In the genomic region with DNA sequence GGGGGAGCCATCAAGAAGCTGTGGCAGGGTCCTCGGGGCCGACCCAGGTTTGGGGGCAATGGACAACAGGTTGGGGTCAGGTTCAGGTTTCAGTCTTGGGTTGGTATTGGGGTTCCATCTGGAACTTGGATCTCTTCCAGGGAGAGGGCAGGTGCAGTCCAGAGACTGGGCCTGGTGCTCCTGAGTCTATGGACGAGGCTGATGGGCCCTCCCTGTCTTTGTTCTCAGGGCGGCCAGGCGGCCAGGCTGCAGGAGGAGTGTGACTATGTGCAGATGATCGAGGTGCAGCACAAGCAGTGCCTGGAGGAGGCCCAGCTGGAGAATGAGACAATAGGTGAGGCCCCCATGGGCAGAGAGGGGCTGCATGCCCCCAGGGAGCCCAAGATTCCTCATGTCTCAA, we compare ENCODE assay signal across 18 cellular contexts. TPM values are rescaled to one million over a fixed set of nuclear protein-coding genes. Genes with fewer than 3 reads are reported as not detected.
"Had no signal": no experiment of that assay in that cellular context is flagged by ENCODE, and none has a peak within 500 bp of the region (broad histone marks: within the 10 kb centered on the region; RNA-seq: fewer than 3 reads in every experiment).

No MANE protein-coding gene starts in this region.

- H3K27me3 Mint-ChIP-seq: activated CD4-positive, alpha-beta T cell treated with anti-CD3 and anti-CD28 coated beads for 36 hours; T-cell had no signal

- ATAC-seq: activated CD4-positive, alpha-beta T cell treated with anti-CD3 and anti-CD28 coated beads for 36 hours; psoas muscle; right cardiac atrium; stimulated activated effector memory CD8-positive, alpha-beta T cell treated with anti-CD3 and anti-CD28 coated beads, Interleukin-12 subunit alpha, Interleukin-12 subunit beta, amount 100 ng/mL, for 72 hours; T-cell; WTC11 had no signal

- H3K27ac Mint-ChIP-seq: activated CD4-positive, alpha-beta T cell treated with anti-CD3 and anti-CD28 coated beads for 36 hours; stimulated activated effector memory CD8-positive, alpha-beta T cell treated with anti-CD3 and anti-CD28 coated beads, Interleukin-12 subunit alpha, Interleukin-12 subunit beta, amount 100 ng/mL, for 72 hours; WTC11 had no signal

- DNase-seq: activated CD4-positive, alpha-beta T cell treated with anti-CD3 and anti-CD28 coated beads for 36 hours; activated CD4-positive, alpha-beta T cell treated with anti-CD3 and anti-CD28 coated beads, Interleukin-2, amount 50 U/mL, for 48 hours; dorsolateral prefrontal cortex; foreskin fibroblast; hippocampal formation; psoas muscle; small intestine; stimulated activated CD4-positive, alpha-beta T cell treated with anti-CD3 and anti-CD28 coated beads, Interleukin-4, amount 100 ng/mL, for 24 hours; T-cell; testis had no signal

- H3K9me3 Mint-ChIP-seq: neural crest cell; stimulated activated effector memory CD8-positive, alpha-beta T cell treated with anti-CD3 and anti-CD28 coated beads, Interleukin-12 subunit alpha, Interleukin-12 subunit beta, amount 100 ng/mL, for 72 hours; T-cell; WTC11 had no signal

- H3K4me1 ChIP-seq: psoas muscle, testis had no signal

- H3K27me3 ChIP-seq: cardiac muscle cell, dorsolateral prefrontal cortex, testis had no signal

- H3K4me3 Mint-ChIP-seq: activated CD4-positive, alpha-beta T cell treated with anti-CD3 and anti-CD28 coated beads for 36 hours; neural crest cell; stimulated activated effector memory CD8-positive, alpha-beta T cell treated with anti-CD3 and anti-CD28 coated beads, Interleukin-12 subunit alpha, Interleukin-12 subunit beta, amount 100 ng/mL, for 72 hours; T-cell; WTC11 had no signal

- H3K9me3 ChIP-seq: psoas muscle, testis had no signal

- H3K36me3 ChIP-seq: cardiac muscle cell had no signal

- H3K4me1 Mint-ChIP-seq: neural crest cell; stimulated activated effector memory CD8-positive, alpha-beta T cell treated with anti-CD3 and anti-CD28 coated beads, Interleukin-12 subunit alpha, Interleukin-12 subunit beta, amount 100 ng/mL, for 72 hours had no signal

- H3K4me3 ChIP-seq: cardiac muscle cell, dorsolateral prefrontal cortex, psoas muscle, SK-N-MC, testis had no signal

- H3K36me3 Mint-ChIP-seq: stimulated activated effector memory CD8-positive, alpha-beta T cell treated with anti-CD3 and anti-CD28 coated beads, Interleukin-12 subunit alpha, Interleukin-12 subunit beta, amount 100 ng/mL, for 72 hours; WTC11 had no signal

- H3K27ac ChIP-seq: cardiac muscle cell, epithelial cell of prostate, psoas muscle, SK-N-MC, testis had no signal

RNA-seq across cellular contexts. Expression of gene VIPR1, which starts 11.1 kb away (rescaled TPM):
- total RNA-seq: myocyte had no signal
